14 cellular contexts compared by ENCODE assay signal in the genomic region with DNA sequence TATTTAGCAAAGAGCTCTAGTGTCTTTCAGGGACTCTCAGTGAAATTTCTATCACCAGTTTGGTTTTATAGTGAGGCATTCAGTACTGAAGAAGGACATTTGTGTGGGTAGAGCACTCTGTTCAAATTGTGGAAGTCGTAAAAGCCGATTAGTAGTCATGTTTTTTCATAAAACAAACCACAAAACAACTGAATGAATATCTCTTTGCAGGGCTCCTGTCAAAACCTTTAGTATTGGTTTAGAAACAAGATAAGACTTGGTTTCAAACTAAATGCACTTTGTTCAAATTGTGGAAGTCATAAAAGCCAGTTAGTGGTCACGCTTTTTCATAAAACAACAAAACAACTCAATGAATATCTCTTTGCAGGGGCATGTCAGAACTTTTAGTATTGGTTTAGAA. TPM values are rescaled to one million over a fixed set of nuclear protein-coding genes. Genes with fewer than 3 reads are reported as not detected.
DNase-seq lines count a peak whose midpoint lies in the region; ATAC-seq and TF ChIP-seq lines count a peak whose summit lies in the region.
"Had no signal": no experiment of that assay in that cellular context is flagged by ENCODE, and none has a peak within 500 bp of the region (broad histone marks: within the 10 kb centered on the region; RNA-seq: fewer than 3 reads in every experiment).

No MANE protein-coding gene starts in this region.

- DNase-seq in LoVo (ENCODE audit: low spot score) (peak; percentile 16), smooth muscle cell (lab: John Stamatoyannopoulos, UW; ENCODE audit: unreplicated experiment) (no peak), HCEC 1CT (no peak), Karpas-422 (no peak)
- no peak for DNase-seq in activated CD4-positive, CD25-positive, alpha-beta regulatory T cell (lab: John Stamatoyannopoulos, UW)
- DNase-seq: caudate nucleus; DMS 273 treated with DMSO at 0.1 percent for 48 hours; KG1; nucleus accumbens; stimulated activated CD4-positive, alpha-beta T cell treated with anti-CD3 and anti-CD28 coated beads, Interleukin-2, amount 100 ng/mL, for 48 hours had no signal

- H3K9ac ChIP-seq in smooth muscle cell (ENCODE audit: low read depth) (no peak overlapping the region), Karpas-422 (ENCODE audit: low read length) (no peak overlapping the region)

- H3K79me2 ChIP-seq in smooth muscle cell (ENCODE audit: low read depth) (no peaks in the 10 kb centered on the region), Karpas-422 (ENCODE audit: low read length) (no peaks in the 10 kb centered on the region)

- no peaks in the 10 kb centered on the region for H3K27me3 ChIP-seq in smooth muscle cell (ENCODE audit: low read depth)
- no peaks in the 10 kb centered on the region for H3K27me3 ChIP-seq in Karpas-422 (ENCODE audit: low read length)

- H3K4me2 ChIP-seq in smooth muscle cell (peak overlapping the region; percentile 31), Karpas-422 (ENCODE audit: low read depth, low read length, poor library complexity, severe bottlenecking) (no peak overlapping the region)

- H3K36me3 ChIP-seq in smooth muscle cell (ENCODE audit: low read depth), result no peaks in the 10 kb centered on the region
- H3K36me3 ChIP-seq in Karpas-422 (ENCODE audit: insufficient read depth, low read length), result no peaks in the 10 kb centered on the region
- H3K36me3 ChIP-seq: thoracic aorta had no signal

- H3K4me1 ChIP-seq in smooth muscle cell (ENCODE audit: low read depth), result no peaks in the 10 kb centered on the region
- H3K4me1 ChIP-seq in Karpas-422 (ENCODE audit: low read length), result no peaks in the 10 kb centered on the region

- H2AFZ ChIP-seq in smooth muscle cell (ENCODE audit: low read depth) (no peak overlapping the region), Karpas-422 (ENCODE audit: low read length) (no peak overlapping the region)

- 29% methylated on average over 3 of the region's 3 CpGs for whole genome bisulfite sequencing in smooth muscle cell (ENCODE audit: low lambda C conversion rate)

- no peaks in the 10 kb centered on the region for H3K9me3 ChIP-seq in smooth muscle cell (replicated peaks; ENCODE audit: low read depth)
- no peaks in the 10 kb centered on the region for H3K9me3 ChIP-seq in Karpas-422 (ENCODE audit: low read length)
- H3K9me3 ChIP-seq: thoracic aorta had no signal

- H3K4me3 ChIP-seq in smooth muscle cell, result no peak overlapping the region
- H3K4me3 ChIP-seq in Karpas-422 (ENCODE audit: low read length), result no peak overlapping the region
- H3K4me3 ChIP-seq: thoracic aorta had no signal

- no peak for TF ChIP-seq CTCF in smooth muscle cell (IDR thresholded peaks at IDR 0.05; ENCODE audit: borderline replicate concordance, insufficient read depth, poor library complexity, severe bottlenecking)

- no peak overlapping the region for H3K27ac ChIP-seq in smooth muscle cell (ENCODE audit: low read depth)
- no peak overlapping the region for H3K27ac ChIP-seq in Karpas-422 (ENCODE audit: low read length)
- H3K27ac ChIP-seq: thoracic aorta had no signal

- no peaks in the 10 kb centered on the region for H4K20me1 ChIP-seq in smooth muscle cell (ENCODE audit: low read depth)
- H4K20me1 ChIP-seq in Karpas-422 (ENCODE audit: insufficient read depth, low read depth, low read length), result no peaks in the 10 kb centered on the region

- peaks cover 4% of the 10 kb centered on the region for H3F3A ChIP-seq in smooth muscle cell (ENCODE audit: low read depth)

- H3K9me2 ChIP-seq in Karpas-422 (replicated peaks; ENCODE audit: insufficient read depth, low read length), result no peaks in the 10 kb centered on the region

- ATAC-seq in GM19395 (IDR thresholded peaks at IDR 0.05; ENCODE audit: unreplicated experiment) (peak; percentile 95), HG02870 (IDR thresholded peaks at IDR 0.05; ENCODE audit: unreplicated experiment) (peak; percentile 65)

RNA-seq across cellular contexts. Expression of a gene that starts 23.8 kb away (rescaled TPM):
- total RNA-seq in smooth muscle cell, result 9.2 and 10.6 TPM in 2 replicates
- polyA plus RNA-seq in smooth muscle cell, result 1.5 and 9.1 TPM in 2 replicates
- total RNA-seq in Karpas-422 (2014; rRNA removed; shearing (Covaris generic); ENCODE audit: low replicate concordance), result not detected in 2 replicates
- total RNA-seq: activated T-helper 1 cell treated with anti-CD3 and anti-CD28 coated beads, Interleukin-12 subunit alpha, Interleukin-12 subunit beta, Interleukin-2, Interleukin-4 antibody, amounts not matched to agents 30 ng/mL and 10 ng/mL and 1 ng/mL, durations not matched to agents 14 hours and 24 hours and 36 hours; thoracic aorta had no signal

RNA-seq across cellular contexts. Expression of a gene that starts 59.7 kb away (rescaled TPM):
- not detected in 2 replicates for total RNA-seq in smooth muscle cell
- not detected in 2 replicates for polyA plus RNA-seq in smooth muscle cell
- total RNA-seq in Karpas-422 (2014; rRNA removed; shearing (Covaris generic); ENCODE audit: low replicate concordance), result not detected in 2 replicates
- total RNA-seq: activated T-helper 1 cell treated with anti-CD3 and anti-CD28 coated beads, Interleukin-12 subunit alpha, Interleukin-12 subunit beta, Interleukin-2, Interleukin-4 antibody, amounts not matched to agents 30 ng/mL and 10 ng/mL and 1 ng/mL, durations not matched to agents 14 hours and 24 hours and 36 hours; thoracic aorta had no signal

Comparison
In these comparisons a context has a peak if more than half of its experiments do, and no peak if none do; other contexts are left out.
1. RNA of a gene that starts 23.8 kb away (total RNA-seq): 9.2 to 10.6 TPM in smooth muscle cell; not detected in Karpas-422; every median in the first group is over 10 times any median in the second.